ENCODE assay signal across 13 cellular contexts in the genomic region with DNA sequence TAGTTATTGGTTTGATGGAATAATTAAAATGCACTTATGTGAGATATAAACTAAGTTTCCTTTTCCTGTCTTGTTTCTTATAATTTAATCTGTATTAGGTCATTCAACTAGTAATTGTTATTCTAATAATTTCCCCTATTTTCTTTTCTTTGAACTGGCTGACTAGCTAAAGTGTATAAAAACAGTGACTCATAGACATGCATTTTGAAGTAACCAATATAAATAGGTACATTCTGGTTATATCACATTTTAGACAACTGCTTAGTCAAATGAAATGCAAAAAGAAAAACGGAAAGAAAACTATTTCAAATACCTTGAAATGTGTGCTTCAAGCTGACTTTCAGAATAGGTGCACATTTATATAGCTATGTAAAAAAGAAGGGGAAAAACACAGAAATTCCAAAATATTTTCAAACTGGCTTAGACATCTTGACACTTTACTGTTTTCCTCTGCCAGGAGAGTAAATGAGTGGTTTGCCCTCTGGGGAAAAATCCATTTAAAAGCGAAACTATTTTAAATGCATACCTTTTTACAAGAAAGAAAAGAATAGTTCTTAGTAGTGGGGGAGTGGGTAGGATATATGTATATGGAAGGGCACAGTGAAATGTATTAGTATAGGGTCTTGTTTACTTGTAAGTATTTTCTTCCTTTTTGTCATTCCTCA. TPM values are rescaled to one million over a fixed set of nuclear protein-coding genes. Genes with fewer than 3 reads are reported as not detected.
DNase-seq lines count a peak whose midpoint lies in the region; ATAC-seq, FAIRE-seq and TF ChIP-seq lines count a peak whose summit lies in the region.
"Had no signal": no experiment of that assay in that cellular context is flagged by ENCODE, and none has a peak within 500 bp of the region (broad histone marks: within the 10 kb centered on the region; RNA-seq: fewer than 3 reads in every experiment).

No MANE protein-coding gene starts in this region.

- no peaks in the 10 kb centered on the region for H3K9me3 ChIP-seq in mesenchymal stem cell (ENCODE audit: control insufficient read depth, low read length)

- no peak for TF ChIP-seq CTCF in bronchial epithelial cell (IDR thresholded peaks at IDR 0.05; ENCODE audit: insufficient read depth, low read length, severe bottlenecking)

- no peak overlapping the region for H2BK120ac ChIP-seq in mesenchymal stem cell (ENCODE audit: low read depth, low read length)

- no peak for ATAC-seq in stimulated activated memory B cell treated with anti-CD40 and anti-IgM and Interleukin-4, amounts not matched to agents 10 μg/mL and 1 μg/mL and 100 μg/mL, for 72 hours
- ATAC-seq in GM18861 (IDR thresholded peaks at IDR 0.05; ENCODE audit: unreplicated experiment) = no peak
- ATAC-seq: right cardiac atrium had no signal

- DNase-seq in activated T-cell treated with anti-CD3 and anti-CD28 coated beads, Interleukin-2, amount 50 U/mL, for 24 hours = no peak
- DNase-seq in activated T-cell treated with anti-CD3 and anti-CD28 coated beads for 4 hours (no peak), OCI-M1 (lab: John Stamatoyannopoulos, UW) (peak; percentile 70), bronchial epithelial cell (ENCODE audit: low read depth) (peak; percentile 68), substantia nigra (lab: John Stamatoyannopoulos, UW) (no peak), mesenchymal stem cell (no peak)
- DNase-seq: activated CD8-positive, alpha-beta memory T cell treated with anti-CD3 and anti-CD28 coated beads, Interleukin-2, amount 50 U/mL, for 48 hours; DMS79; right cardiac atrium had no signal

- H3K27ac Mint-ChIP-seq in activated T-cell treated with anti-CD3 and anti-CD28 coated beads, Interleukin-2, amount 50 U/mL, for 24 hours = peak overlapping the region; percentile 59
- H3K27ac Mint-ChIP-seq in stimulated activated memory B cell treated with anti-CD40 and anti-IgM and Interleukin-4, amounts not matched to agents 10 μg/mL and 1 μg/mL and 100 μg/mL, for 72 hours = peak overlapping the region; percentile 87

- no CpG with 5 or more reads among the region's 2 CpGs for WGBS in mesenchymal stem cell

- no peak overlapping the region for H2AK5ac ChIP-seq in mesenchymal stem cell (ENCODE audit: low read length, severe bottlenecking)

- H2BK5ac ChIP-seq in mesenchymal stem cell (ENCODE audit: low read depth, low read length, poor library complexity, severe bottlenecking) = no peak overlapping the region

- H3K36me3 Mint-ChIP-seq in activated T-cell treated with anti-CD3 and anti-CD28 coated beads, Interleukin-2, amount 50 U/mL, for 24 hours (ENCODE audit: low read depth) = peaks cover 7% of the 10 kb centered on the region
- H3K36me3 Mint-ChIP-seq in stimulated activated memory B cell treated with anti-CD40 and anti-IgM and Interleukin-4, amounts not matched to agents 10 μg/mL and 1 μg/mL and 100 μg/mL, for 72 hours = peaks cover 7% of the 10 kb centered on the region

- no peaks in the 10 kb centered on the region for H3K36me3 ChIP-seq in bronchial epithelial cell (ENCODE audit: control insufficient read depth, insufficient read depth, low read length)
- no peaks in the 10 kb centered on the region for H3K36me3 ChIP-seq in mesenchymal stem cell (ENCODE audit: control insufficient read depth in 1 of 2, insufficient read depth in 2 of 2, low read depth in 1 of 2, low read length in 2 of 2)

- H3K18ac ChIP-seq in mesenchymal stem cell (ENCODE audit: low read depth in 1 of 2, low read length in 2 of 2) = no peak overlapping the region

- no peak overlapping the region for H3K27ac ChIP-seq in substantia nigra (ENCODE audit: low read depth, low read length, poor library complexity, severe bottlenecking)
- H3K27ac ChIP-seq in mesenchymal stem cell (ENCODE audit: low read length, poor library complexity, severe bottlenecking) = no peak overlapping the region

- H4K91ac ChIP-seq in mesenchymal stem cell (ENCODE audit: low read length) = no peak overlapping the region

- H3K9ac ChIP-seq in mesenchymal stem cell (ENCODE audit: low read length) = no peak overlapping the region

- H3K27me3 ChIP-seq in bronchial epithelial cell (ENCODE audit: control insufficient read depth, insufficient read depth, low read length) = no peaks in the 10 kb centered on the region
- H3K27me3 ChIP-seq in mesenchymal stem cell (ENCODE audit: control insufficient read depth in 1 of 2, insufficient read depth in 1 of 2, low read length in 2 of 2) = no peaks in the 10 kb centered on the region

- no peak overlapping the region for H3K4me3 Mint-ChIP-seq in activated T-cell treated with anti-CD3 and anti-CD28 coated beads, Interleukin-2, amount 50 U/mL, for 24 hours
- peak overlapping the region; percentile 21 for H3K4me3 Mint-ChIP-seq in stimulated activated memory B cell treated with anti-CD40 and anti-IgM and Interleukin-4, amounts not matched to agents 10 μg/mL and 1 μg/mL and 100 μg/mL, for 72 hours

- no peak overlapping the region for H2AFZ ChIP-seq in mesenchymal stem cell (ENCODE audit: low read depth, low read length)

- H2BK15ac ChIP-seq in mesenchymal stem cell (ENCODE audit: low read depth, poor library complexity, severe bottlenecking) = no peak overlapping the region

- H4K8ac ChIP-seq in mesenchymal stem cell (ENCODE audit: low read length) = no peak overlapping the region

- H3K9me3 Mint-ChIP-seq in activated T-cell treated with anti-CD3 and anti-CD28 coated beads, Interleukin-2, amount 50 U/mL, for 24 hours = no peaks in the 10 kb centered on the region
- no peaks in the 10 kb centered on the region for H3K9me3 Mint-ChIP-seq in stimulated activated memory B cell treated with anti-CD40 and anti-IgM and Interleukin-4, amounts not matched to agents 10 μg/mL and 1 μg/mL and 100 μg/mL, for 72 hours

- H3K4me3 ChIP-seq in bronchial epithelial cell (ENCODE audit: low read depth, low read length) (no peak overlapping the region), mesenchymal stem cell (ENCODE audit: insufficient read depth in 1 of 2, low read depth in 1 of 2, low read length in 2 of 2) (no peak overlapping the region)

- no peak overlapping the region for H3K4ac ChIP-seq in mesenchymal stem cell (ENCODE audit: low read depth in 1 of 2, low read length in 2 of 2)

- no peak overlapping the region for H2BK12ac ChIP-seq in mesenchymal stem cell (ENCODE audit: low read length in 2 of 2)

- FAIRE-seq in bronchial epithelial cell (lab: Jason Lieb, UNC) = no peak
- FAIRE-seq: TTC549 had no signal

- H3K79me1 ChIP-seq in mesenchymal stem cell (replicated peaks; ENCODE audit: low read length, poor library complexity, severe bottlenecking) = no peaks in the 10 kb centered on the region

- no peak overlapping the region for H3K4me2 ChIP-seq in mesenchymal stem cell (ENCODE audit: low read length, poor library complexity, severe bottlenecking)

- H3K4me1 Mint-ChIP-seq in activated T-cell treated with anti-CD3 and anti-CD28 coated beads, Interleukin-2, amount 50 U/mL, for 24 hours (ENCODE audit: low read depth) = peaks cover 35% of the 10 kb centered on the region
- H3K4me1 Mint-ChIP-seq in stimulated activated memory B cell treated with anti-CD40 and anti-IgM and Interleukin-4, amounts not matched to agents 10 μg/mL and 1 μg/mL and 100 μg/mL, for 72 hours = peaks cover 73% of the 10 kb centered on the region

- no peak overlapping the region for H3K14ac ChIP-seq in mesenchymal stem cell (ENCODE audit: low read length in 2 of 2)

- H3K4me1 ChIP-seq in mesenchymal stem cell (ENCODE audit: control insufficient read depth, insufficient read depth, low read depth, low read length) = no peaks in the 10 kb centered on the region

- no peaks in the 10 kb centered on the region for H3K27me3 Mint-ChIP-seq in activated T-cell treated with anti-CD3 and anti-CD28 coated beads, Interleukin-2, amount 50 U/mL, for 24 hours
- no peaks in the 10 kb centered on the region for H3K27me3 Mint-ChIP-seq in stimulated activated memory B cell treated with anti-CD40 and anti-IgM and Interleukin-4, amounts not matched to agents 10 μg/mL and 1 μg/mL and 100 μg/mL, for 72 hours

- no peak overlapping the region for H3K23ac ChIP-seq in mesenchymal stem cell (ENCODE audit: low read length in 2 of 2)

RNA-seq across cellular contexts. Expression of a gene that starts 28.3 kb away (rescaled TPM):
- 0.38 and 2.1 TPM in 2 replicates for total RNA-seq in bronchial epithelial cell
- polyA plus RNA-seq in mesenchymal stem cell (2013, experiment 1 of 2) = 0.65 TPM
- polyA plus RNA-seq in mesenchymal stem cell (2013, experiment 2 of 2) = 0.67 TPM
- total RNA-seq: RPMI7951 had no signal

Comparison
In these comparisons a context has a peak if more than half of its experiments do, and no peak if none do; other contexts are left out.
1. DNase-seq: peak in OCI-M1 (single experiment) and bronchial epithelial cell (single experiment); none in activated T-cell treated with anti-CD3 and anti-CD28 coated beads, Interleukin-2, amount 50 U/mL, for 24 hours (single experiment), activated T-cell treated with anti-CD3 and anti-CD28 coated beads for 4 hours (single experiment), substantia nigra (0 of 49) and mesenchymal stem cell (single experiment).